ENCODE assay signal across 22 cellular contexts in genomic region chr9:7085357-7085756, GRCh38.
DNase-seq lines count a peak whose midpoint lies in the region; ATAC-seq, FAIRE-seq and TF ChIP-seq lines count a peak whose summit lies in the region.
"Had no signal": no experiment of that assay in that cellular context is flagged by ENCODE, and none has a peak within 500 bp of the region (broad histone marks: within the 10 kb centered on the region; RNA-seq: fewer than 3 reads in every experiment).

No MANE protein-coding gene starts in this region.

- peak overlapping the region; percentile 25 for H3K27ac Mint-ChIP-seq in stimulated activated memory B cell treated with anti-CD40 and anti-IgM and Interleukin-4, amounts not matched to agents 10 μg/mL and 1 μg/mL and 100 μg/mL, for 72 hours
- no peak overlapping the region for H3K27ac Mint-ChIP-seq in endothelial cell (ENCODE audit: unreplicated experiment)
- H3K27ac Mint-ChIP-seq: B cell; CD4-positive, alpha-beta T cell; CD8-positive, alpha-beta T cell had no signal

- H3K36me3 Mint-ChIP-seq in stimulated activated memory B cell treated with anti-CD40 and anti-IgM and Interleukin-4, amounts not matched to agents 10 μg/mL and 1 μg/mL and 100 μg/mL, for 72 hours: peaks cover 43% of the 10 kb centered on the region
- peaks cover 4% of the 10 kb centered on the region for H3K36me3 Mint-ChIP-seq in endothelial cell (ENCODE audit: low read depth, unreplicated experiment)

- FAIRE-seq in GM12892 (lab: Jason Lieb, UNC) (peak; percentile 44), endometrium (lab: Jason Lieb, UNC) (peak; percentile 58)
- FAIRE-seq: A549, D721Med, G401.6, GM12891, GM18507, GM19239 had no signal

- H3K9me3 Mint-ChIP-seq in stimulated activated memory B cell treated with anti-CD40 and anti-IgM and Interleukin-4, amounts not matched to agents 10 μg/mL and 1 μg/mL and 100 μg/mL, for 72 hours: no peaks in the 10 kb centered on the region
- no peaks in the 10 kb centered on the region for H3K9me3 Mint-ChIP-seq in endothelial cell (ENCODE audit: unreplicated experiment)
- H3K9me3 Mint-ChIP-seq: CD4-positive, alpha-beta T cell; CD8-positive, alpha-beta T cell had no signal

- H3K27me3 Mint-ChIP-seq in stimulated activated memory B cell treated with anti-CD40 and anti-IgM and Interleukin-4, amounts not matched to agents 10 μg/mL and 1 μg/mL and 100 μg/mL, for 72 hours: no peaks in the 10 kb centered on the region
- H3K27me3 Mint-ChIP-seq in endothelial cell (ENCODE audit: unreplicated experiment): no peaks in the 10 kb centered on the region
- H3K27me3 Mint-ChIP-seq: B cell; CD4-positive, alpha-beta T cell had no signal

- H3K4me3 Mint-ChIP-seq in stimulated activated memory B cell treated with anti-CD40 and anti-IgM and Interleukin-4, amounts not matched to agents 10 μg/mL and 1 μg/mL and 100 μg/mL, for 72 hours: no peak overlapping the region
- no peak overlapping the region for H3K4me3 Mint-ChIP-seq in endothelial cell (ENCODE audit: unreplicated experiment)
- H3K4me3 Mint-ChIP-seq: B cell; CD4-positive, alpha-beta T cell; CD8-positive, alpha-beta T cell had no signal

- H3K4me1 Mint-ChIP-seq in stimulated activated memory B cell treated with anti-CD40 and anti-IgM and Interleukin-4, amounts not matched to agents 10 μg/mL and 1 μg/mL and 100 μg/mL, for 72 hours: peaks cover 9% of the 10 kb centered on the region
- H3K4me1 Mint-ChIP-seq in endothelial cell (ENCODE audit: unreplicated experiment): peaks cover 7% of the 10 kb centered on the region
- H3K4me1 Mint-ChIP-seq: B cell had no signal

- DNase-seq in GM12892 (ENCODE audit: insufficient read length) (no peak), NCI-H2029 (lab: John Stamatoyannopoulos, UW) (no peak), endothelial cell (ENCODE audit: low spot score) (no peak), erythroblast (lab: John Stamatoyannopoulos, UW) (no peak), 8988T (no peak)
- DNase-seq: AML-193; Caco-2; Calu3; CD4-positive, alpha-beta T cell; CD8-positive, alpha-beta T cell; DMS79 treated with DMSO at 0.1 percent for 48 hours; GF-D8 had no signal

- no peak for TF ChIP-seq CTCF in endothelial cell (IDR thresholded peaks at IDR 0.05; ENCODE audit: unreplicated experiment)

- peak; percentile 52 for ATAC-seq in GM18868 (IDR thresholded peaks at IDR 0.05; ENCODE audit: unreplicated experiment)
- ATAC-seq in stimulated activated memory B cell treated with anti-CD40 and anti-IgM and Interleukin-4, amounts not matched to agents 10 μg/mL and 1 μg/mL and 100 μg/mL, for 72 hours: peak; percentile 72
- ATAC-seq: A549; CD8-positive, alpha-beta T cell had no signal

- TF ChIP-seq POLR2A in GM12892 (IDR thresholded peaks at IDR 0.05; ENCODE audit: low read depth, low read length) (no peak), erythroblast (IDR thresholded peaks at IDR 0.05; ENCODE audit: low read length) (no peak)
